Comparison of ENCODE assay signal across 21 cellular contexts in the genomic region with DNA sequence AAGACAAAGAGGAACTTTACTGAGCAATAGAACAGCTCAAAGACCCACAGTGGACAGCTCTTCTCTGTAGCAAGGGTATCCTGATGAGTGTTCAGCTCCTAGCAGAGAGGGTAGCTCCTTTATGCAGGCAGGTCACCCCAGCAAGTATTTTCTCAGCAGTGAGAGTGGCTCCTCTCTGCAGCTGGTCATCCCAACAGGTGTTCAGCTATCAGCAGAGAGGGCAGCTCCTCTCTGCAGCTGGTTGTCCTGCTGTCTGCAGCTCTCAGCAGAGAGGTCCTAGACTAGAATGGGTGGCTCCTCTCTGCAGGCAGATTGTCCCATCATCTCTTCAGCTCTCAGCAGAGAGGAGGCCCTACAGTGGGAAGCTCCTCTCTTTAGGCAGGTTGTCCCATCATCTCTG. TPM values are rescaled to one million over a fixed set of nuclear protein-coding genes. Genes with fewer than 3 reads are reported as not detected.
A peak's percentile ranks its signal among the peaks of the same experiment; 100 is the strongest.
DNase-seq lines count a peak whose midpoint lies in the region; ATAC-seq, FAIRE-seq and TF ChIP-seq lines count a peak whose summit lies in the region.
"Had no signal": no experiment of that assay in that cellular context is flagged by ENCODE, and none has a peak within 500 bp of the region (broad histone marks: within the 10 kb centered on the region; RNA-seq: fewer than 3 reads in every experiment).

No MANE protein-coding gene starts in this region.

- FAIRE-seq in HepG2 (lab: Jason Lieb, UNC) (no peak), RCC 7860 (lab: Jason Lieb, UNC) (no peak)

- TF ChIP-seq EP300 in HepG2 (IDR thresholded peaks at IDR 0.05; ENCODE audit: low read depth in 2 of 2, low read length in 2 of 2) (no peak), HepG2 (CRISPR knock-in tag; IDR thresholded peaks at IDR 0.05; ENCODE audit: borderline replicate concordance) (no peak)

- ATAC-seq in HepG2, result no peak; the same call in 1 of the 3 replicates
- ATAC-seq in right lobe of liver, result no peak
- no peak for ATAC-seq in GM21619 (IDR thresholded peaks at IDR 0.05; ENCODE audit: unreplicated experiment)
- no peak for ATAC-seq in HG02981 (IDR thresholded peaks at IDR 0.05; ENCODE audit: unreplicated experiment)
- no peak for ATAC-seq in GM21723 (IDR thresholded peaks at IDR 0.05; ENCODE audit: unreplicated experiment)
- ATAC-seq: Right ventricle myocardium inferior had no signal

- H3K4me1 ChIP-seq in HepG2 (ENCODE audit: insufficient read depth, low read length) (peaks cover 91% of the 10 kb centered on the region), right lobe of liver (peaks cover 0 to 33% (median 0%) of the 10 kb centered on the region in 4 donors)

- peak overlapping the region; percentile 74 for H3K4me2 ChIP-seq in HepG2 (ENCODE audit: low read depth, low read length)
- H3K4me2 ChIP-seq: KMS-11 had no signal

- H3K9ac ChIP-seq in HepG2 (ENCODE audit: insufficient read depth, low read depth, low read length), result no peak overlapping the region; the same call in 1 of the 2 replicates
- H3K9ac ChIP-seq: KMS-11 had no signal

- H3K27ac ChIP-seq in HepG2 (ENCODE audit: extremely low read length, insufficient read depth, low read length) (peak overlapping the region; percentile 82), right lobe of liver (no peak overlapping the region)
- H3K27ac ChIP-seq: HL-60, KMS-11, Peyer's patch had no signal

- H3K36me3 ChIP-seq in HepG2 (replicated peaks in 1 of 2; ENCODE audit: control insufficient read depth in 1 of 2, insufficient read depth in 2 of 2, low read length in 2 of 2) (peaks cover 0 to 3% of the 10 kb centered on the region in 2 experiments; a peak in 2 of 5 replicates), right lobe of liver (no peaks in the 10 kb centered on the region)
- H3K36me3 ChIP-seq: Peyer's patch had no signal

- intact Hi-C loops in HepG2 (cut with micrococcal nuclease; ENCODE audit: unreplicated experiment) (loop anchor here (2.0 to 5.0 kb wide), 2 partner anchors 14 to 519 kb away; a partner anchor contains a TSS), right lobe of liver (cut with DNase I) (no loop called here)

- no peak for DNase-seq in HepG2 (ENCODE audit: low spot score)
- no peak for DNase-seq in right lobe of liver
- peak; percentile 2 for DNase-seq in RPMI8226
- DNase-seq in myocyte (ENCODE audit: low read depth), result peak; percentile 75
- no peak for DNase-seq in RCC 7860 (ENCODE audit: low spot score)
- DNase-seq: AML-193; C1 segment of cervical spinal cord; Calu3; CD8-positive, alpha-beta memory T cell; DMS153; GDM1; MV-4-11; NCI-H187; NCI-H2107; Peyer's patch had no signal

- H2AFZ ChIP-seq in HepG2 (ENCODE audit: low read length), result no peak overlapping the region

- H3K4me3 ChIP-seq in HepG2 (replicated peaks in 1 of 3; ENCODE audit: insufficient read depth in 1 of 3, low read depth in 2 of 3, low read length in 3 of 3) (peak overlapping the region in 1 of 3 experiments; percentile 70; a peak in 2 of 6 replicates), right lobe of liver (no peak overlapping the region)
- H3K4me3 ChIP-seq: Peyer's patch had no signal

- no peak for TF ChIP-seq POLR2A in HepG2 (IDR thresholded peaks at IDR 0.05; ENCODE audit: insufficient read depth in 1 of 2, low read depth in 2 of 2, low read length in 2 of 2)
- no peak for TF ChIP-seq POLR2A in right lobe of liver (IDR thresholded peaks at IDR 0.05)

- POLR2A ChIA-PET in HepG2 (lab: Yijun Ruan, JAX), result interaction anchor here (0.6 to 12.1 kb wide), 11 partner anchors 9 to 462 kb away, joined by 3 to 221 read pairs (median 4); a partner anchor contains a TSS

- in situ Hi-C loops in HepG2 (cut with HindIII; ENCODE audit: extremely low pct_ligation_motif_present, low pct_unique_long_range_greater_than_20kb), result no loop called here

- TF ChIP-seq CTCF in HepG2 (CRISPR knock-in tag; IDR thresholded peaks at IDR 0.05), result no peak
- no peak for TF ChIP-seq CTCF in right lobe of liver (IDR thresholded peaks at IDR 0.05)

- BruUV-seq in HepG2 (replicated peaks; lab: Mats Ljungman, UMichigan), result no TSS peak

- H3K79me2 ChIP-seq in HepG2 (ENCODE audit: insufficient read depth, low read length), result peaks cover 65% of the 10 kb centered on the region

- H3K27me3 ChIP-seq in HepG2 (ENCODE audit: control insufficient read depth in 1 of 2, insufficient read depth in 2 of 2, low read length in 2 of 2) (no peaks in the 10 kb centered on the region; a peak in 1 of 5 replicates), right lobe of liver (no peaks in the 10 kb centered on the region)
- H3K27me3 ChIP-seq: Peyer's patch had no signal

- H3K9me3 ChIP-seq in HepG2 (ENCODE audit: low read length), result no peaks in the 10 kb centered on the region
- no peaks in the 10 kb centered on the region for H3K9me3 ChIP-seq in right lobe of liver
- H3K9me3 ChIP-seq: Peyer's patch had no signal

- H4K20me1 ChIP-seq in HepG2 (ENCODE audit: insufficient read depth, low read length), result no peaks in the 10 kb centered on the region; the same call in 1 of the 2 replicates

- TF ChIP-seq RAD21 in HepG2 (CRISPR knock-in tag; IDR thresholded peaks at IDR 0.05), result no peak

- CTCF ChIA-PET in HepG2 (lab: Yijun Ruan, JAX; ENCODE audit: low intra/inter-chr PET ratio, low total read pairs), result interaction anchor here (2.0 kb wide), 1 partner anchor 16 kb away, joined by 7 read pairs; a partner anchor contains a TSS

TF ChIP-seq in HepG2, 621 proteins besides CTCF, POLR2A, EP300 and RAD21 (continues in another document):
- TF ChIP-seq, protein P1, sequence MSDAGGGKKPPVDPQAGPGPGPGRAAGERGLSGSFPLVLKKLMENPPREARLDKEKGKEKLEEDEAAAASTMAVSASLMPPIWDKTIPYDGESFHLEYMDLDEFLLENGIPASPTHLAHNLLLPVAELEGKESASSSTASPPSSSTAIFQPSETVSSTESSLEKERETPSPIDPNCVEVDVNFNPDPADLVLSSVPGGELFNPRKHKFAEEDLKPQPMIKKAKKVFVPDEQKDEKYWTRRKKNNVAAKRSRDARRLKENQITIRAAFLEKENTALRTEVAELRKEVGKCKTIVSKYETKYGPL (CRISPR knock-in tag; IDR thresholded peaks at IDR 0.05), result no peak
- 0 out of 2 replicates have a peak, but pooled peaks have one; percentile 5 for TF ChIP-seq FOXC1 (CRISPR knock-in tag; IDR thresholded peaks at IDR 0.05; ENCODE audit: borderline replicate concordance)

RNA-seq across cellular contexts. Expression of a gene that starts 5.7 kb away (rescaled TPM):
- total RNA-seq in HepG2 (2016; rRNA removed; fragmentation: Illumina TruSeq; extraction: Trizol), result 24.0 and 29.9 TPM in 2 replicates
- 6.3 and 6.7 TPM in 2 replicates for total RNA-seq in HepG2 (2016; cell fraction: cytosol; rRNA removed; fragmentation: Illumina TruSeq; extraction: Trizol; ENCODE audit: low read depth)
- total RNA-seq in HepG2 (2016; cell fraction: insoluble cytoplasmic fraction; rRNA removed; fragmentation: Illumina TruSeq; extraction: Trizol), result 22.0 and 29.2 TPM in 2 replicates
- total RNA-seq in HepG2 (2016; cell fraction: membrane; rRNA removed; fragmentation: Illumina TruSeq; extraction: Trizol), result 11.3 and 12.9 TPM in 2 replicates
- 26.4 and 32.0 TPM in 2 replicates for total RNA-seq in HepG2 (2016; cell fraction: nucleus; rRNA removed; fragmentation: Illumina TruSeq; extraction: Trizol)
- polyA plus RNA-seq in HepG2 (2011; rRNA removed), result 45.6 and 45.8 TPM in 2 replicates
- 30.7 and 44.4 TPM in 2 replicates for polyA plus RNA-seq in HepG2 (2011; cell fraction: cytosol; rRNA removed)
- polyA plus RNA-seq in HepG2 (2011; cell fraction: nucleus; rRNA removed), result 31.7 and 32.8 TPM in 2 replicates
- 23.2 and 27.6 TPM in 2 replicates for polyA plus RNA-seq in HepG2 (2012)
- polyA plus RNA-seq in HepG2 (2016; cell fraction: cytosol; fragmentation: Illumina TruSeq; extraction: Trizol; ENCODE audit: low read depth), result 1.1 and 1.2 TPM in 2 replicates
- 20.9 and 24.0 TPM in 2 replicates for polyA plus RNA-seq in HepG2 (2016; cell fraction: insoluble cytoplasmic fraction; fragmentation: Illumina TruSeq; extraction: Trizol; ENCODE audit: low read depth)
- polyA plus RNA-seq in HepG2 (2016; cell fraction: membrane; fragmentation: Illumina TruSeq; extraction: Trizol; ENCODE audit: low read depth), result 3.6 and 5.5 TPM in 2 replicates
- 21.9 and 25.7 TPM in 2 replicates for polyA plus RNA-seq in HepG2 (2016; cell fraction: nucleus; fragmentation: Illumina TruSeq; extraction: Trizol; ENCODE audit: insufficient read depth, low read depth)
- polyA minus RNA-seq in HepG2 (2011; rRNA and poly(A)+ RNA removed; ENCODE audit: low replicate concordance), result 61.7 and 122 TPM in 2 replicates
- 38.2 and 59.0 TPM in 2 replicates for polyA minus RNA-seq in HepG2 (2011; cell fraction: cytosol; rRNA and poly(A)+ RNA removed)
- 120 and 149 TPM in 2 replicates for polyA minus RNA-seq in HepG2 (2011; cell fraction: nucleus; rRNA and poly(A)+ RNA removed)
- 10 to 100 TPM; 13.7 to 28.4 (median 21.3) TPM for total RNA-seq in right lobe of liver
- total RNA-seq in myocyte, result 21.0 and 23.7 TPM in 2 replicates
- 20.5 TPM for polyA plus RNA-seq in myocyte (2012)

RNA-seq across cellular contexts. Expression of a gene that starts 16.6 kb away (rescaled TPM):
- total RNA-seq in HepG2 (2016; rRNA removed; fragmentation: Illumina TruSeq; extraction: Trizol), result 4.3 and 10.7 TPM in 2 replicates
- total RNA-seq in HepG2 (2016; cell fraction: cytosol; rRNA removed; fragmentation: Illumina TruSeq; extraction: Trizol; ENCODE audit: low read depth), result 3.1 and 3.7 TPM in 2 replicates
- total RNA-seq in HepG2 (2016; cell fraction: insoluble cytoplasmic fraction; rRNA removed; fragmentation: Illumina TruSeq; extraction: Trizol), result 3.1 and 10.5 TPM in 2 replicates
- total RNA-seq in HepG2 (2016; cell fraction: membrane; rRNA removed; fragmentation: Illumina TruSeq; extraction: Trizol), result 4.4 and 5.7 TPM in 2 replicates
- total RNA-seq in HepG2 (2016; cell fraction: nucleus; rRNA removed; fragmentation: Illumina TruSeq; extraction: Trizol), result 9.8 and 17.4 TPM in 2 replicates
- 26.1 and 35.5 TPM in 2 replicates for polyA plus RNA-seq in HepG2 (2011; rRNA removed)
- 35.7 and 40.9 TPM in 2 replicates for polyA plus RNA-seq in HepG2 (2011; cell fraction: cytosol; rRNA removed)
- polyA plus RNA-seq in HepG2 (2011; cell fraction: nucleus; rRNA removed), result 35.9 and 47.6 TPM in 2 replicates
- polyA plus RNA-seq in HepG2 (2012), result 18.1 and 31.9 TPM in 2 replicates
- polyA plus RNA-seq in HepG2 (2016; cell fraction: cytosol; fragmentation: Illumina TruSeq; extraction: Trizol; ENCODE audit: low read depth), result 1.5 and 1.7 TPM in 2 replicates
- polyA plus RNA-seq in HepG2 (2016; cell fraction: insoluble cytoplasmic fraction; fragmentation: Illumina TruSeq; extraction: Trizol; ENCODE audit: low read depth), result 2.6 and 3.2 TPM in 2 replicates
- polyA plus RNA-seq in HepG2 (2016; cell fraction: membrane; fragmentation: Illumina TruSeq; extraction: Trizol; ENCODE audit: low read depth), result 1.6 and 2.2 TPM in 2 replicates
- polyA plus RNA-seq in HepG2 (2016; cell fraction: nucleus; fragmentation: Illumina TruSeq; extraction: Trizol; ENCODE audit: insufficient read depth, low read depth), result 25.4 and 29.5 TPM in 2 replicates
- 67.2 and 67.7 TPM in 2 replicates for polyA minus RNA-seq in HepG2 (2011; rRNA and poly(A)+ RNA removed; ENCODE audit: low replicate concordance)
- polyA minus RNA-seq in HepG2 (2011; cell fraction: cytosol; rRNA and poly(A)+ RNA removed), result 20.9 and 26.9 TPM in 2 replicates
- polyA minus RNA-seq in HepG2 (2011; cell fraction: nucleus; rRNA and poly(A)+ RNA removed), result 19.2 and 28.2 TPM in 2 replicates
- 10 to 100 TPM in 5 of 6 experiments, 1 to 10 TPM in 1; 7.9 to 82.6 (median 21.6) TPM for total RNA-seq in right lobe of liver
- total RNA-seq in myocyte, result 17.3 and 46.5 TPM in 2 replicates
- polyA plus RNA-seq in myocyte (2012), result 35.7 TPM

Comparison
In these comparisons a context has a peak if more than half of its experiments do, and no peak if none do; other contexts are left out.
1. DNase-seq: peak in RPMI8226 (single experiment) and myocyte (single experiment); none in HepG2 (single experiment), right lobe of liver (0 of 3) and RCC 7860 (single experiment).